8 cellular contexts compared by ENCODE assay signal in the genomic region with DNA sequence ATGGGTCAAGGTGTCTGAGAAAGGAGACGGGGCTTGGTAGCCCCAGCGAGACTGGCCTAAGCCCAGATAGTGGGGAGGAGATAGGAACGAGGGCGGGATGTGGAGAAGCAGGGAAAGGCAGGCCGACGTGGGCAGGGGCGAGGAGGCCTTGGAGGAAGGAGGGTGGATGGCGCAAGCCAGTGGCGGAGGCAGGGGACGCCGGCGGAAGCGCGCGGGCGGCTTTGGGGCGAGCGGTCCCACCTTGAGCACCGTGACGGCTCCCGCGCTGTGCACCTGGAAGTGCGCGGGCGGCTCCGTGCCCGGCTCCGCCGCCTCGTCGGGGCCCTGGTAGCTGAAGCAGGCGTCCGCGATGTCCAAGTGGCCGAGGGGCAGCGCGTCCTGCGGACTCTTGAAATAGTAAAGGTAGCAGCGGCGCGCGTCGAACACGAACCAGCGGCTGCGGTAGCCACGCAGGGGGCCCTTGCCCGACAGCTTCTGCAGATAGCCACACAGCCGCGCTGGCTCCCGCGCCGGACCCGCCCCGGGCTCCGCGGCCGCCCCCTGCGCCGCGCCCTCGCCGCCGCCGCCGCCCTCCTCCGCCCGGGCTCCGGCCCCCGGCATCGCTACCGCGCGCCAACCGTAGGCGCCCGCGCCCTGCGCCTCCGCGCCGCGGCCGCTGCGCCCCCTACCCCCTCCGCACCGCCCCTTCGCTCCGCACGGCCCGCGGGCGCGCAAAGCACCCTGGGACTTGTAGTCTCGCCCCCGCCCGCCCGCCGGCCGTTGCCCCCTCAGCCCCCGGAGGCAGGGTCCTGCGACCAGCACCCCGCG. TPM values are rescaled to one million over a fixed set of nuclear protein-coding genes. Genes with fewer than 3 reads are reported as not detected.
A peak's percentile ranks its signal among the peaks of the same experiment; 100 is the strongest.
DNase-seq lines count a peak whose midpoint lies in the region; ATAC-seq lines count a peak whose summit lies in the region.

TSS of gene TBC1D2B (minus strand) at position 659 of the 807 bp plus-strand sequence. CDS start at position 600, 59 bp downstream.

- peak within 1 kb of the TSS; percentile 94 to 100 for H3K27ac Mint-ChIP-seq in effector memory CD8-positive, alpha-beta T cell

- H3K4me1 ChIP-seq in mesendoderm (ENCODE audit: control insufficient read depth, low read depth, low read length), result peaks cover 6% of the 10 kb centered on the region

- no peak within 1 kb of the TSS for H3K23ac ChIP-seq in mesendoderm (ENCODE audit: low read length)

- peak within 1 kb of the TSS; percentile 65 for H3K9ac ChIP-seq in mesendoderm (ENCODE audit: low read length)

- H3K36me3 ChIP-seq in mesendoderm (ENCODE audit: control insufficient read depth, insufficient read depth, low read length), result no peaks in the 10 kb centered on the region

- WGBS in mesendoderm (ENCODE audit: extremely low coverage, insufficient coverage, low lambda C conversion rate), result no CpG with 5 or more reads among the region's 104 CpGs

- H3K79me1 ChIP-seq in mesendoderm (ENCODE audit: low read length), result peaks cover 7% of the 10 kb centered on the region

- H3K4me3 Mint-ChIP-seq in effector memory CD8-positive, alpha-beta T cell, result peak within 1 kb of the TSS; percentile 94 to 100

- no peaks in the 10 kb centered on the region for H3K27me3 ChIP-seq in mesendoderm (ENCODE audit: insufficient read depth, low read length, poor library complexity)

- no peak within 1 kb of the TSS for H2AK5ac ChIP-seq in mesendoderm (ENCODE audit: low read length)

- ATAC-seq in HG02938 (IDR thresholded peaks at IDR 0.05; ENCODE audit: unreplicated experiment), result peak; percentile 56
- ATAC-seq in effector memory CD8-positive, alpha-beta T cell (replicated peaks), result peak; percentile 84

- no peaks in the 10 kb centered on the region for H3K27me3 Mint-ChIP-seq in effector memory CD8-positive, alpha-beta T cell

- no peak within 1 kb of the TSS for H2BK5ac ChIP-seq in mesendoderm (ENCODE audit: low read length)

- DNase-seq in NCI-H446 (lab: John Stamatoyannopoulos, UW) (peak; percentile 11 to 65), NCI-H446 treated with DMSO at 0.1 percent for 48 hours (lab: John Stamatoyannopoulos, UW) (no peak), NCI-H460 (ENCODE audit: extremely low read depth, low read depth) (peak; percentile 18), mesendoderm (peak; percentile 54)
- peak; percentile 90 for DNase-seq in activated CD8-positive, alpha-beta memory T cell treated with anti-CD3 and anti-CD28 coated beads for 24 hours
- peak; percentile 55 to 60 (median 59) for DNase-seq in effector memory CD8-positive, alpha-beta T cell
- DNase-seq in stimulated activated CD8-positive, alpha-beta memory T cell treated with anti-CD3 and anti-CD28 coated beads, Interleukin-15, amount 100 ng/mL, for 1 hour (ENCODE audit: low read depth), result peak; percentile 42

- H3K18ac ChIP-seq in mesendoderm (ENCODE audit: low read length), result peak within 1 kb of the TSS; percentile 11

- peaks cover 2% of the 10 kb centered on the region for H3K79me2 ChIP-seq in mesendoderm (ENCODE audit: control insufficient read depth, insufficient read depth, low read length)

- no peaks in the 10 kb centered on the region for H3K9me3 Mint-ChIP-seq in effector memory CD8-positive, alpha-beta T cell

- peak within 1 kb of the TSS; percentile 11 for H3K27ac ChIP-seq in mesendoderm (ENCODE audit: low read depth, low read length)

- no peak within 1 kb of the TSS for H4K5ac ChIP-seq in mesendoderm (ENCODE audit: low read length)

- H3K4me1 Mint-ChIP-seq in effector memory CD8-positive, alpha-beta T cell (ENCODE audit: low read depth in 2 of 2), result peaks cover 38 to 40% of the 10 kb centered on the region in 2 donors

- peak within 1 kb of the TSS; percentile 94 for H3K56ac ChIP-seq in mesendoderm (ENCODE audit: low read length)

- H3K4me2 ChIP-seq in mesendoderm (ENCODE audit: low read length), result peak within 1 kb of the TSS; percentile 72

- no peak within 1 kb of the TSS for H4K8ac ChIP-seq in mesendoderm (ENCODE audit: low read depth, low read length)

- H3K36me3 Mint-ChIP-seq in effector memory CD8-positive, alpha-beta T cell (ENCODE audit: insufficient read depth), result peaks cover 13% of the 10 kb centered on the region

- H3K4ac ChIP-seq in mesendoderm (ENCODE audit: low read depth, low read length), result peak within 1 kb of the TSS; percentile 9

- H2BK15ac ChIP-seq in mesendoderm (replicated peaks; ENCODE audit: low read depth), result no peak within 1 kb of the TSS

- no peak within 1 kb of the TSS for H2BK120ac ChIP-seq in mesendoderm (ENCODE audit: low read depth, low read length)

- H3K4me3 ChIP-seq in mesendoderm (ENCODE audit: low read length), result peak within 1 kb of the TSS; percentile 79

RNA-seq across cellular contexts. Expression of gene TBC1D2B, which starts in this region (rescaled TPM):
- 3.7 and 4.8 TPM in 2 replicates for total RNA-seq in NCI-H460 (2014; rRNA removed; shearing (Covaris generic))
- polyA plus RNA-seq in NCI-H460 (2014; cell fraction: nucleus; rRNA removed), result 9.6 and 13.4 TPM in 2 replicates
- 5.2 TPM for polyA plus RNA-seq in mesendoderm (2013, experiment 1 of 2)
- 5.4 TPM for polyA plus RNA-seq in mesendoderm (2013, experiment 2 of 2)
